In the genomic region with DNA sequence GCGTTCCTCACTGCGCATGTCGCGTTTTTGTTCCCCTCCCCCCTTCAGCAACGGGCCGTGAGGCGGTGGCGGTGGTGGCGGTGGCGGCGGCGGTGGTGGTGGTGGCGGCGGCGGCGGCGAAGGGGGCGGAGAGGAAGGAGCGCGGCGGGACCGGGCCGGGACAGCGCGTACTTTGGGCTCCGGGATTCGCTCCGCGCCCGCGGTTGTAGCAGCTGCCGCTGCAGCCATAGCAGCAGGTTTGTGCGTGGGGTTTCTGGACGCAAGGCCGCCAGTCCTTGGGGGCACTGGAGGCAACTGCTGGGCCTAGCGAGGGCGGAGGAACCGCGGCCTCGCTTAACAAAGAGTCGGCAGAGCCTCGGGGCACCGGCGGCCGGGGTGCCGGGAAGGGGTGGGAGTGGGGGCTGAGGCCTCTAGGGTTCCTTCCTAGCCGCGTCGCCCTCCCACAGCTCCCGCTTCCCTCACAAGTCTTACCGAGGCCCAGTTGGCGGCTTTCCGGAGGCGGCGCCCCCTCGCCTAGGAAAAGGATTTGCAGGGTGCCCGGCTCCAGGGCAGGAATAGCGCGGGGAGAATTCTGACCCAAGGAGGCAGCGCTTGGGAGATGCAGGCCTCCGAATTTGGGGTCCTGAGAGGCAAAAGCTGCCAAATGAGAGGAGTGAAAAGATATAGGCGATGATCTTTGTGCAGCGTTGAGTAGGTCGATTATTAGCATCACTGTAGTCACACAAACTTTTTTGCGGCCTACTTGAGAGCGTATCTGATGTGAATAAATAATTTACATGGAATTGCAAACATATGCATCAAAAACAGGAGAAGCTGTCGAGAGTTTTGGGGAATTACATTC, we compare ENCODE assay signal across 8 cellular contexts. TPM values are rescaled to one million over a fixed set of nuclear protein-coding genes. Genes with fewer than 3 reads are reported as not detected.
DNase-seq lines count a peak whose midpoint lies in the region; ATAC-seq and TF ChIP-seq lines count a peak whose summit lies in the region.

A gene with protein sequence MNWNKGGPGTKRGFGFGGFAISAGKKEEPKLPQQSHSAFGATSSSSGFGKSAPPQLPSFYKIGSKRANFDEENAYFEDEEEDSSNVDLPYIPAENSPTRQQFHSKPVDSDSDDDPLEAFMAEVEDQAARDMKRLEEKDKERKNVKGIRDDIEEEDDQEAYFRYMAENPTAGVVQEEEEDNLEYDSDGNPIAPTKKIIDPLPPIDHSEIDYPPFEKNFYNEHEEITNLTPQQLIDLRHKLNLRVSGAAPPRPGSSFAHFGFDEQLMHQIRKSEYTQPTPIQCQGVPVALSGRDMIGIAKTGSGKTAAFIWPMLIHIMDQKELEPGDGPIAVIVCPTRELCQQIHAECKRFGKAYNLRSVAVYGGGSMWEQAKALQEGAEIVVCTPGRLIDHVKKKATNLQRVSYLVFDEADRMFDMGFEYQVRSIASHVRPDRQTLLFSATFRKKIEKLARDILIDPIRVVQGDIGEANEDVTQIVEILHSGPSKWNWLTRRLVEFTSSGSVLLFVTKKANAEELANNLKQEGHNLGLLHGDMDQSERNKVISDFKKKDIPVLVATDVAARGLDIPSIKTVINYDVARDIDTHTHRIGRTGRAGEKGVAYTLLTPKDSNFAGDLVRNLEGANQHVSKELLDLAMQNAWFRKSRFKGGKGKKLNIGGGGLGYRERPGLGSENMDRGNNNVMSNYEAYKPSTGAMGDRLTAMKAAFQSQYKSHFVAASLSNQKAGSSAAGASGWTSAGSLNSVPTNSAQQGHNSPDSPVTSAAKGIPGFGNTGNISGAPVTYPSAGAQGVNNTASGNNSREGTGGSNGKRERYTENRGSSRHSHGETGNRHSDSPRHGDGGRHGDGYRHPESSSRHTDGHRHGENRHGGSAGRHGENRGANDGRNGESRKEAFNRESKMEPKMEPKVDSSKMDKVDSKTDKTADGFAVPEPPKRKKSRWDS (plus strand): TSS at position 30 of the 841 bp plus-strand sequence. CDS start 12,880 bp downstream, outside the sequence.

- peak within 1 kb of the TSS; percentile 93 for H3K27ac ChIP-seq in H9 (ENCODE audit: insufficient read length, low read depth, low read length)
- H3K27ac ChIP-seq in esophagus (ENCODE audit: low read depth in 2 of 2, low read length in 1 of 2): peak within 1 kb of the TSS; percentile 98 to 99
- peak within 1 kb of the TSS; percentile 97 to 99 for H3K27ac ChIP-seq in testis

- TF ChIP-seq POLR2A in testis (IDR thresholded peaks at IDR 0.05): no peak

- peaks cover 9% of the 10 kb centered on the region for H3K23me2 ChIP-seq in H9 (ENCODE audit: insufficient read length, low read depth, low read length, poor library complexity, severe bottlenecking)

- H2BK20ac ChIP-seq in H9 (ENCODE audit: low read depth, low read length, poor library complexity, severe bottlenecking): no peak within 1 kb of the TSS

- H3K79me2 ChIP-seq in H9 (ENCODE audit: insufficient read depth, low read length): peaks cover 68% of the 10 kb centered on the region

- DNase-seq in GM03348 (ENCODE audit: low spot score) (peak; percentile 64), H9 (peak; percentile 60), NCI-H2227 treated with DMSO at 0.1 percent for 48 hours (lab: John Stamatoyannopoulos, UW) (peak; percentile 71), myocyte (ENCODE audit: low read depth) (peak; percentile 67), testis (peak; percentile 48)
- no peak for DNase-seq in activated CD8-positive, alpha-beta memory T cell treated with anti-CD3 and anti-CD28 coated beads, Interleukin-2, amount 10 ng/mL, durations not matched to agents 7 days and 5 days

- no peak within 1 kb of the TSS for H4K91ac ChIP-seq in H9 (ENCODE audit: insufficient read length, low read depth, low read length)

- no peak within 1 kb of the TSS for H4K8ac ChIP-seq in H9 (replicated peaks; ENCODE audit: insufficient read length, low read depth, low read length)

- H3K4me3 ChIP-seq in esophagus (ENCODE audit: low read depth in 1 of 2, low read length in 2 of 2) (peak within 1 kb of the TSS; percentile 89), testis (peak within 1 kb of the TSS; percentile 78 to 99)

- intact Hi-C loops in testis (cut with DNase I; ENCODE audit: low total_unique reads): loop anchor here (10.0 kb wide), 1 partner anchor 50 kb away; a partner anchor contains a TSS

- peak within 1 kb of the TSS; percentile 80 for H3T11ph ChIP-seq in H9 (ENCODE audit: low read length)

- H3K36me3 Mint-ChIP-seq in H9 (ENCODE audit: insufficient read depth in 1 of 3, low read depth in 3 of 3): peaks cover 30 to 43% (median 36%) of the 10 kb centered on the region in 3 experiments
- peaks cover 35% of the 10 kb centered on the region for H3K36me3 Mint-ChIP-seq in activated CD8-positive, alpha-beta memory T cell treated with anti-CD3 and anti-CD28 coated beads, Interleukin-2, amount 10 ng/mL, durations not matched to agents 7 days and 5 days

- H4K20me1 ChIP-seq in H9 (ENCODE audit: control insufficient read depth, insufficient read depth, insufficient read length): no peaks in the 10 kb centered on the region

- H4K5ac ChIP-seq in H9 (ENCODE audit: insufficient read length, low read depth, low read length): no peak within 1 kb of the TSS

- no peaks in the 10 kb centered on the region; the same call in 1 of the 2 replicates for H3K4me1 ChIP-seq in H9 (ENCODE audit: insufficient read depth, low read length)
- H3K4me1 ChIP-seq in esophagus (ENCODE audit: control insufficient read depth in 2 of 2, insufficient read depth in 2 of 2, low read length in 1 of 2): peaks cover 0 to 2% of the 10 kb centered on the region in 2 donors
- H3K4me1 ChIP-seq in testis: peaks cover 19% of the 10 kb centered on the region

- H2BK12ac ChIP-seq in H9 (ENCODE audit: insufficient read length, low read depth, low read length): no peak within 1 kb of the TSS

- H3K27me3 Mint-ChIP-seq in H9 (ENCODE audit: low read depth): no peaks in the 10 kb centered on the region
- H3K27me3 Mint-ChIP-seq in activated CD8-positive, alpha-beta memory T cell treated with anti-CD3 and anti-CD28 coated beads, Interleukin-2, amount 10 ng/mL, durations not matched to agents 7 days and 5 days: no peaks in the 10 kb centered on the region

- no peak within 1 kb of the TSS for H2AFZ ChIP-seq in H9 (ENCODE audit: low read length)

- H3K9me3 Mint-ChIP-seq in H9: no peaks in the 10 kb centered on the region
- no peaks in the 10 kb centered on the region for H3K9me3 Mint-ChIP-seq in activated CD8-positive, alpha-beta memory T cell treated with anti-CD3 and anti-CD28 coated beads, Interleukin-2, amount 10 ng/mL, durations not matched to agents 7 days and 5 days (ENCODE audit: low read depth)

- H3K4me3 Mint-ChIP-seq in H9: peak within 1 kb of the TSS; percentile 99 to 100
- H3K4me3 Mint-ChIP-seq in activated CD8-positive, alpha-beta memory T cell treated with anti-CD3 and anti-CD28 coated beads, Interleukin-2, amount 10 ng/mL, durations not matched to agents 7 days and 5 days: peak within 1 kb of the TSS; percentile 97

- no peaks in the 10 kb centered on the region for H3K79me1 ChIP-seq in H9 (ENCODE audit: insufficient read depth, low read depth, low read length, poor library complexity, severe bottlenecking)

- peak within 1 kb of the TSS; percentile 61 for H2BK5ac ChIP-seq in H9 (ENCODE audit: insufficient read length, low read length)

- H2BK15ac ChIP-seq in H9 (ENCODE audit: low read depth, low read length): peak within 1 kb of the TSS; percentile 58; the same call in 1 of the 2 replicates

- H3K36me3 ChIP-seq in esophagus (ENCODE audit: control insufficient read depth in 2 of 2, insufficient read depth in 2 of 2, low read length in 1 of 2): peaks cover 0 to 2% of the 10 kb centered on the region in 2 donors
- H3K36me3 ChIP-seq in testis (ENCODE audit: low read depth, missing control alignments): no peaks in the 10 kb centered on the region

- H3K4me2 ChIP-seq in H9 (ENCODE audit: insufficient read depth, insufficient read length, low read length): peak within 1 kb of the TSS; percentile 98

- WGBS in H9 (ENCODE audit: extremely low coverage, insufficient read length, low lambda C conversion rate): no CpG with 5 or more reads among the region's 67 CpGs
- WGBS in esophagus, 2 donors: 0 to 1% methylated on average over 57 to 64 of the region's 67 CpGs
- 0% methylated on average over 11 to 36 of the region's 67 CpGs for WGBS in testis, 2 donors

- peak; percentile 39; the same call in 2 of the 3 replicates for TF ChIP-seq CTCF in H9 (conservative IDR thresholded peaks at IDR 0.05)
- TF ChIP-seq CTCF in testis (IDR thresholded peaks at IDR 0.05): no peak

- peak within 1 kb of the TSS; percentile 28 for H3K56ac ChIP-seq in H9 (ENCODE audit: insufficient read length, low read depth, low read length)

- peak within 1 kb of the TSS; percentile 91 for H3K18ac ChIP-seq in H9 (ENCODE audit: insufficient read length, low read depth, low read length)

- H3K27me3 ChIP-seq in H9 (ENCODE audit: insufficient read depth, low read length) (no peaks in the 10 kb centered on the region), esophagus (ENCODE audit: control insufficient read depth in 1 of 2, insufficient read depth in 2 of 2, low read length in 2 of 2) (no peaks in the 10 kb centered on the region), testis (no peaks in the 10 kb centered on the region)

- H3K9me3 ChIP-seq in H9 (ENCODE audit: control insufficient read depth, low read depth, low read length): no peaks in the 10 kb centered on the region
- H3K9me3 ChIP-seq in esophagus (ENCODE audit: control insufficient read depth in 2 of 2, insufficient read depth in 1 of 2, low read depth in 1 of 2, low read length in 1 of 2): no peaks in the 10 kb centered on the region
- no peaks in the 10 kb centered on the region for H3K9me3 ChIP-seq in testis

- H2BK120ac ChIP-seq in H9 (ENCODE audit: low read depth, low read length, poor library complexity, severe bottlenecking): peak within 1 kb of the TSS; percentile 93

- CTCF ChIA-PET in activated CD8-positive, alpha-beta memory T cell treated with anti-CD3 and anti-CD28 coated beads, Interleukin-2, amount 10 ng/mL, durations not matched to agents 7 days and 5 days (lab: Charles Lee): interaction anchor here (1.0 to 4.2 kb wide), 22 partner anchors 9 to 349 kb away, joined by 3 to 23 read pairs (median 5); no protein-coding TSS in a partner anchor

- peaks cover 18 to 20% of the 10 kb centered on the region in 2 experiments for H3K4me1 Mint-ChIP-seq in H9
- H3K4me1 Mint-ChIP-seq in activated CD8-positive, alpha-beta memory T cell treated with anti-CD3 and anti-CD28 coated beads, Interleukin-2, amount 10 ng/mL, durations not matched to agents 7 days and 5 days: peaks cover 50% of the 10 kb centered on the region

- H3K9ac ChIP-seq in H9 (ENCODE audit: extremely low read depth, insufficient read length, low read length): peak within 1 kb of the TSS; percentile 86

- peak within 1 kb of the TSS; percentile 96; the same call in 1 of the 2 replicates for H3K14ac ChIP-seq in H9 (ENCODE audit: insufficient read depth, low read length)

- H3K27ac Mint-ChIP-seq in H9: peak within 1 kb of the TSS; percentile 100
- H3K27ac Mint-ChIP-seq in activated CD8-positive, alpha-beta memory T cell treated with anti-CD3 and anti-CD28 coated beads, Interleukin-2, amount 10 ng/mL, durations not matched to agents 7 days and 5 days: peak within 1 kb of the TSS; percentile 99

- no peak within 1 kb of the TSS for H2AK5ac ChIP-seq in H9 (ENCODE audit: insufficient read length, low read length)

- no peak within 1 kb of the TSS for H3K23ac ChIP-seq in H9 (ENCODE audit: insufficient read length, low read depth, low read length)

- H3K4ac ChIP-seq in H9 (ENCODE audit: low read depth, low read length): no peak within 1 kb of the TSS; the same call in 1 of the 2 replicates

- peak; percentile 9 for ATAC-seq in activated CD8-positive, alpha-beta memory T cell treated with anti-CD3 and anti-CD28 coated beads, Interleukin-2, amount 10 ng/mL, durations not matched to agents 7 days and 5 days
- ATAC-seq in HG02763 (IDR thresholded peaks at IDR 0.05; ENCODE audit: unreplicated experiment): no peak

RNA-seq across cellular contexts. Expression of the gene that starts here (rescaled TPM):
- 184 and 187 TPM in 2 replicates for total RNA-seq in H9 (2021)
- 100 to 1,000 TPM; 121 to 123 TPM for total RNA-seq in activated CD8-positive, alpha-beta memory T cell treated with anti-CD3 and anti-CD28 coated beads, Interleukin-2, amount 10 ng/mL, durations not matched to agents 7 days and 5 days
- polyA plus RNA-seq in esophagus: 10 to 100 TPM; 48.7 to 69.6 TPM
- 46.5 and 47.6 TPM in 2 replicates for total RNA-seq in myocyte
- polyA plus RNA-seq in myocyte (2012): 66.7 TPM
- 100 to 1,000 TPM; 173 to 203 TPM for total RNA-seq in testis
- 124 TPM for polyA plus RNA-seq in testis (ENCODE audit: insufficient read depth, low read depth, low replicate concordance)
